Comparison of ENCODE assay signal across 8 cellular contexts in genomic region chr22:37804886-37805857, GRCh38. TPM values are rescaled to one million over a fixed set of nuclear protein-coding genes. Genes with fewer than 3 reads are reported as not detected.
A peak's percentile ranks its signal among the peaks of the same experiment; 100 is the strongest.
DNase-seq lines count a peak whose midpoint lies in the region; ATAC-seq and TF ChIP-seq lines count a peak whose summit lies in the region.

No MANE protein-coding gene starts in this region.

- no peak overlapping the region for H3K4me2 ChIP-seq in OCI-LY7 (ENCODE audit: low read length)

- CTCF ChIA-PET in OCI-LY7 (lab: Charles Lee; ENCODE audit: unreplicated experiment): no interaction called here

- H3K27me3 ChIP-seq in left lung: peaks cover 0 to 69% of the 10 kb centered on the region in 2 donors

- intact Hi-C loops in left lung (cut with DNase I): no loop called here
- intact Hi-C loops in OCI-LY7 (cut with micrococcal nuclease; ENCODE audit: unreplicated experiment): loop anchor here (5.0 kb wide), 1 partner anchor 58 kb away; no protein-coding TSS in a partner anchor

- H3K79me2 ChIP-seq in OCI-LY7 (ENCODE audit: insufficient read depth, low read depth, low read length): no peaks in the 10 kb centered on the region

- BruUV-seq in OCI-LY7 (replicated peaks; lab: Mats Ljungman, UMichigan): no TSS peak

- DNase-seq in NCI-H345 (lab: John Stamatoyannopoulos, UW) (peak; percentile 87), dermis microvascular lymphatic vessel endothelial cell (ENCODE audit: low read depth in 2 of 2) (peak; percentile 61 to 88), left lung (peak; percentile 89 to 96), OCI-LY7 (ENCODE audit: low spot score) (no peak)
- DNase-seq in activated CD4-positive, alpha-beta T cell treated with anti-CD3 and anti-CD28 coated beads, Interleukin-2, amount 50 U/mL, for 48 hours: peak; percentile 85 to 88
- DNase-seq in stimulated activated CD4-positive, alpha-beta T cell treated with anti-CD3 and anti-CD28 coated beads, Interleukin-1b, Interleukin-23, amount 100 ng/mL, for 24 hours (ENCODE audit: low read depth in 4 of 4, low spot score in 1 of 4): peak; percentile 20 to 64 (median 58)

- peak; percentile 60 for ATAC-seq in left lung
- ATAC-seq in GM21717 (IDR thresholded peaks at IDR 0.05; ENCODE audit: unreplicated experiment): no peak

- no peaks in the 10 kb centered on the region for H3K9me2 ChIP-seq in OCI-LY7 (ENCODE audit: insufficient read depth, low read length)

- H3K4me1 ChIP-seq in left lung (peaks cover 15 to 69% of the 10 kb centered on the region in 2 donors), OCI-LY7 (ENCODE audit: insufficient read depth, low read length, poor library complexity, severe bottlenecking) (peaks cover 19% of the 10 kb centered on the region)

- H3K9me3 ChIP-seq in left lung (no peaks in the 10 kb centered on the region), OCI-LY7 (ENCODE audit: low read length) (no peaks in the 10 kb centered on the region)

- H3K4me3 ChIP-seq in GM12875 (ENCODE audit: low read depth, low read length) (peak overlapping the region; percentile 50), left lung (peak overlapping the region; percentile 56 to 59), OCI-LY7 (ENCODE audit: low read depth, low read length, poor library complexity, severe bottlenecking) (no peak overlapping the region)

- H3K27ac ChIP-seq in left lung: peak overlapping the region; percentile 78 to 84
- no peak overlapping the region for H3K27ac ChIP-seq in OCI-LY7 (ENCODE audit: low read depth, low read length, poor library complexity, severe bottlenecking)

- H3K36me3 ChIP-seq in left lung (no peaks in the 10 kb centered on the region), OCI-LY7 (ENCODE audit: insufficient read depth, low read length) (no peaks in the 10 kb centered on the region)

- POLR2A ChIA-PET in OCI-LY7 (lab: Charles Lee): no interaction called here

- H4K20me1 ChIP-seq in OCI-LY7 (ENCODE audit: insufficient read depth, low read length): no peaks in the 10 kb centered on the region

- TF ChIP-seq CTCF in GM12875 (IDR thresholded peaks at IDR 0.05; ENCODE audit: borderline replicate concordance, insufficient read depth, low read depth, low read length): no peak
- TF ChIP-seq CTCF in left lung (IDR thresholded peaks at IDR 0.05): no peak
- no peak for TF ChIP-seq CTCF in OCI-LY7 (conservative IDR thresholded peaks at IDR 0.05; ENCODE audit: low read length)

- no peak overlapping the region for H2AFZ ChIP-seq in OCI-LY7 (ENCODE audit: low read length)

RNA-seq across cellular contexts. Expression of gene GCAT, which starts 2.6 kb away (rescaled TPM):
- 16.9 and 24.6 TPM in 2 replicates for total RNA-seq in dermis microvascular lymphatic vessel endothelial cell
- total RNA-seq in left lung: 10 to 100 TPM; 12.6 to 16.7 TPM
- total RNA-seq in OCI-LY7 (2014; rRNA removed; shearing (Covaris generic)): 14.6 and 20.6 TPM in 2 replicates
- total RNA-seq in OCI-LY7 (2022): 17.3 and 21.6 TPM in 2 replicates

RNA-seq across cellular contexts. Expression of gene GALR3, which starts 18.0 kb away (rescaled TPM):
- total RNA-seq in dermis microvascular lymphatic vessel endothelial cell (0.13 TPM in 1 of 2 replicates, not detected in the other), left lung (not detected), OCI-LY7 (2022) (not detected in 2 replicates)
- total RNA-seq in OCI-LY7 (2014; rRNA removed; shearing (Covaris generic)): not detected in 2 replicates

RNA-seq across cellular contexts. Expression of gene ANKRD54, which starts 39.0 kb away (rescaled TPM):
- total RNA-seq in dermis microvascular lymphatic vessel endothelial cell (20.5 and 23.4 TPM in 2 replicates), left lung (10 to 100 TPM; 15.2 to 21.9 TPM), OCI-LY7 (2022) (31.7 and 31.8 TPM in 2 replicates)
- 21.0 and 25.4 TPM in 2 replicates for total RNA-seq in OCI-LY7 (2014; rRNA removed; shearing (Covaris generic))

RNA-seq across cellular contexts. Expression of gene EIF3L, which starts 44.0 kb away (rescaled TPM):
- total RNA-seq in dermis microvascular lymphatic vessel endothelial cell (290 and 470 TPM in 2 replicates), left lung (100 to 1,000 TPM; 310 to 378 TPM), OCI-LY7 (2022) (596 and 649 TPM in 2 replicates)
- total RNA-seq in OCI-LY7 (2014; rRNA removed; shearing (Covaris generic)): 443 and 503 TPM in 2 replicates
